ENCODE assay signal across 12 cellular contexts in genomic region chr13:50230365-50230978, GRCh38.
DNase-seq lines count a peak whose midpoint lies in the region; TF ChIP-seq lines count a peak whose summit lies in the region.
"Had no signal": no experiment of that assay in that cellular context is flagged by ENCODE, and none has a peak within 500 bp of the region (broad histone marks: within the 10 kb centered on the region; RNA-seq: fewer than 3 reads in every experiment).

No MANE protein-coding gene starts in this region.

- peaks cover 84% of the 10 kb centered on the region for H3K27me3 Mint-ChIP-seq in T-helper 1 cell treated with Interleukin-12 subunit alpha and Interleukin-12 subunit beta and Interleukin-4 antibody, amounts not matched to agents 30 μg/mL and 1 μg/mL, for 36 hours (ENCODE audit: low read depth)
- H3K27me3 Mint-ChIP-seq: IgD-negative memory B cell had no signal

- peaks cover 3% of the 10 kb centered on the region; the same call in 1 of the 2 replicates for H3K4me1 ChIP-seq in HEK293 (ENCODE audit: control insufficient read depth, insufficient read depth, low read length)
- H3K4me1 ChIP-seq: vagina had no signal

- H3K27ac ChIP-seq in HEK293 (ENCODE audit: extremely low read depth, low read depth, low read length), result no peak overlapping the region
- H3K27ac ChIP-seq: SJSA1, vagina had no signal

- H3K9me3 ChIP-seq in HEK293 (ENCODE audit: control insufficient read depth, insufficient read depth, low read depth, low read length), result no peaks in the 10 kb centered on the region
- H3K9me3 ChIP-seq: SJSA1, vagina had no signal

- POLR2A ChIA-PET in HEK293 (lab: Yijun Ruan, JAX), result no interaction called here

- CTCF ChIA-PET in HEK293 (lab: Yijun Ruan, JAX), result no interaction called here

- H3K4me3 ChIP-seq in AG09309 (ENCODE audit: control insufficient read depth, low read depth, low read length) (no peak overlapping the region), HEK293 (ENCODE audit: low read depth, low read length) (no peak overlapping the region)
- H3K4me3 ChIP-seq: SJSA1, vagina had no signal

- peaks cover 4% of the 10 kb centered on the region for H3K36me3 Mint-ChIP-seq in T-helper 1 cell treated with Interleukin-12 subunit alpha and Interleukin-12 subunit beta and Interleukin-4 antibody, amounts not matched to agents 30 μg/mL and 1 μg/mL, for 36 hours (ENCODE audit: low read depth)

- peak overlapping the region; percentile 1 for H3K27ac Mint-ChIP-seq in T-helper 1 cell treated with Interleukin-12 subunit alpha and Interleukin-12 subunit beta and Interleukin-4 antibody, amounts not matched to agents 30 μg/mL and 1 μg/mL, for 36 hours

- no peak overlapping the region for H3K4me3 Mint-ChIP-seq in T-helper 1 cell treated with Interleukin-12 subunit alpha and Interleukin-12 subunit beta and Interleukin-4 antibody, amounts not matched to agents 30 μg/mL and 1 μg/mL, for 36 hours

- H3K36me3 ChIP-seq in HEK293 (ENCODE audit: control insufficient read depth in 2 of 2, insufficient read depth in 1 of 2, low read length in 2 of 2), result no peaks in the 10 kb centered on the region
- H3K36me3 ChIP-seq: SJSA1, vagina had no signal

- H3K4me1 Mint-ChIP-seq in T-helper 1 cell treated with Interleukin-12 subunit alpha and Interleukin-12 subunit beta and Interleukin-4 antibody, amounts not matched to agents 30 μg/mL and 1 μg/mL, for 36 hours (ENCODE audit: low read depth), result peaks cover 41% of the 10 kb centered on the region

- DNase-seq in AG09309 (ENCODE audit: low read depth), result peak; percentile 54
- DNase-seq in iris pigment epithelial cell (ENCODE audit: low read depth), result peak; percentile 90
- DNase-seq in epidermal melanocyte (ENCODE audit: insufficient read length, low spot score), result no peak
- DNase-seq in T-helper 9 cell, result no peak
- no peak for DNase-seq in COR-L47 (lab: John Stamatoyannopoulos, UW)
- DNase-seq in NCI-H1417 (lab: John Stamatoyannopoulos, UW), result no peak
- DNase-seq: activated effector memory CD4-positive, alpha-beta T cell treated with anti-CD3 and anti-CD28 coated beads, Interleukin-2, amount 50 U/mL, for 16 hours had no signal

- TF ChIP-seq CTCF in AG09309 (IDR thresholded peaks at IDR 0.05; ENCODE audit: control insufficient read depth, insufficient read depth, low read depth, low read length, missing control alignments), result no peak
- TF ChIP-seq CTCF in HEK293 (tag by site-specific recombination; IDR thresholded peaks at IDR 0.05), result no peak

- H3K9me3 Mint-ChIP-seq in T-helper 1 cell treated with Interleukin-12 subunit alpha and Interleukin-12 subunit beta and Interleukin-4 antibody, amounts not matched to agents 30 μg/mL and 1 μg/mL, for 36 hours, result peaks cover 9% of the 10 kb centered on the region

TF ChIP-seq in HEK293, 187 proteins besides CTCF, POLR2A, EP300 and RAD21:
- TF ChIP-seq AEBP2 (tag by site-specific recombination; IDR thresholded peaks at IDR 0.05; ENCODE audit: borderline replicate concordance), result no peak
- no peak for TF ChIP-seq ZNF76 (tag by site-specific recombination; IDR thresholded peaks at IDR 0.05; ENCODE audit: borderline replicate concordance, low read depth)
- TF ChIP-seq ZEB2 (tag by site-specific recombination; IDR thresholded peaks at IDR 0.05), result no peak
- TF ChIP-seq ZNF639 (tag by site-specific recombination; IDR thresholded peaks at IDR 0.05), result no peak
- TF ChIP-seq ZNF530 (tag by site-specific recombination; IDR thresholded peaks at IDR 0.05; ENCODE audit: low read depth), result no peak
- TF ChIP-seq KLF1 (tag by site-specific recombination; IDR thresholded peaks at IDR 0.05), result no peak
- peak; percentile 47; the same call in 1 of the 2 replicates for TF ChIP-seq PRDM1 (tag by site-specific recombination; IDR thresholded peaks at IDR 0.05)
- no peak for TF ChIP-seq ZNF140 (tag by site-specific recombination; IDR thresholded peaks at IDR 0.05)
- no peak for TF ChIP-seq TRIM28 (IDR thresholded peaks at IDR 0.05; ENCODE audit: borderline replicate concordance, low read length)
- TF ChIP-seq ZNF785 (tag by site-specific recombination; IDR thresholded peaks at IDR 0.05), result no peak
- TF ChIP-seq GLI2 (tag by site-specific recombination; IDR thresholded peaks at IDR 0.05; ENCODE audit: borderline replicate concordance, low read depth), result no peak
- no peak for TF ChIP-seq ZNF426 (tag by site-specific recombination; IDR thresholded peaks at IDR 0.05)
- TF ChIP-seq ZNF280C (tag by site-specific recombination; IDR thresholded peaks at IDR 0.05), result no peak
- TF ChIP-seq ZNF23 (tag by site-specific recombination; IDR thresholded peaks at IDR 0.05; ENCODE audit: borderline replicate concordance), result no peak
- peak; percentile 45; the same call in 1 of the 2 replicates for TF ChIP-seq GFI1B (tag by site-specific recombination; IDR thresholded peaks at IDR 0.05)
- TF ChIP-seq PRDM6 (tag by site-specific recombination; IDR thresholded peaks at IDR 0.05), result peak; percentile 72
- TF ChIP-seq ZNF747 (tag by site-specific recombination; IDR thresholded peaks at IDR 0.05), result no peak

Comparison
In these comparisons a context has a peak if more than half of its experiments do, and no peak if none do; other contexts are left out.
1. DNase-seq: peak in AG09309 (single experiment) and iris pigment epithelial cell (single experiment); none in epidermal melanocyte (single experiment), T-helper 9 cell (single experiment), COR-L47 (single experiment) and NCI-H1417 (0 of 3).